ENCODE assay signal across 8 cellular contexts in the genomic region with DNA sequence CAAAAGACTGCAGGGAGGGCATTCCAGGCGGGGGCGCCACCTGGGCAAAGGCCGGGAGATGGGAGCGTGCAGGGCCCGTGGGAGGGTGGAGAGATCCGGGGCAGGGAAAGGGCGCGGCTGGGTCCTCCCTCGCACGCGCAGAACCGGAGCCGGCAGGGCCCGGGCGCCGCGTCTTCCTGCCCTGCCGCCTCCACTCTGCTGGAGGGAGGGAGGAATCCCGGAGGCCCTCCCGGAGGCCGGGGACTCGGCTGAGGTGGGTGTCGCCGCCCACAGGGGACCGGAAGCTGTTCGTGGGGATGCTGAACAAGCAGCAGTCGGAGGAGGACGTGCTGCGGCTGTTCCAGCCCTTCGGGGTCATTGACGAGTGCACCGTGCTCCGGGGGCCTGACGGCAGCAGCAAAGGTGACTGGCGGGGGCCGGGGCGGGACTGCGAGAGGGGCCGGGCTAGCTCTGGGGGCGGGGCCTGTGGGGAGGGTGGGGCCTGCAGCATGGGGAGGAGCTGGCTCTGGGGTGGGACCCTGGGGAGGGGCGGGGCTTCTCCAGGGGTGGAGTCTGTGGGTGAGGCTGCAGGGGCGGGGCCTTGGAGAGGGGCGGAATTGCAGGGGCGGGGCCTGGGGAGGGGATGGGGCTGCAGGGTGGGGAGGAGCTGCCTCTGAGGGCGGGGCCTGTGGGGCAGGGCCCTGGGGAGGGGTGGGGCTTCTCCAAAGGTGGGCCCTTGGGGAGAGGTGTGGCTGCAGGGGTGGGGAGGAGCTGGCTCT. TPM values are rescaled to one million over a fixed set of nuclear protein-coding genes. Genes with fewer than 3 reads are reported as not detected.
DNase-seq lines count a peak whose midpoint lies in the region; ATAC-seq and TF ChIP-seq lines count a peak whose summit lies in the region.

No MANE protein-coding gene starts in this region.

- peaks cover 13% of the 10 kb centered on the region for H3K27me3 Mint-ChIP-seq in CD4-positive, alpha-beta T cell

- intact Hi-C loops in CD4-positive, alpha-beta T cell (cut with DNase I, micrococcal nuclease): loop anchor here (1.0 to 10.0 kb wide), 2 partner anchors 10 to 321 kb away; no protein-coding TSS in a partner anchor

- H3K4me3 ChIP-seq in effector memory CD4-positive, alpha-beta T cell (ENCODE audit: insufficient read depth, low read depth, low read length, poor library complexity, severe bottlenecking): peak overlapping the region; percentile 62
- H3K4me3 ChIP-seq in mononuclear cell (ENCODE audit: low read length): peak overlapping the region; percentile 32

- DNase-seq in CD4-positive, alpha-beta T cell: peak; percentile 87 to 96 (median 92)
- DNase-seq in NOMO-1 (lab: John Stamatoyannopoulos, UW; ENCODE audit: unreplicated experiment in 2 of 2): peak; percentile 57 to 83
- DNase-seq in activated CD8-positive, alpha-beta memory T cell treated with anti-CD3 and anti-CD28 coated beads for 24 hours: peak; percentile 95
- peak; percentile 88 to 96 (median 88) for DNase-seq in effector memory CD4-positive, alpha-beta T cell
- DNase-seq in stimulated activated CD8-positive, alpha-beta memory T cell treated with anti-CD3 and anti-CD28 coated beads, Interleukin-4, amount 100 ng/mL, for 24 hours (ENCODE audit: low read depth): peak; percentile 77

- H3K27me3 ChIP-seq in CD4-positive, alpha-beta T cell (ENCODE audit: control insufficient read depth, insufficient read depth, low read length): peaks cover 9% of the 10 kb centered on the region
- H3K27me3 ChIP-seq in effector memory CD4-positive, alpha-beta T cell (replicated peaks; ENCODE audit: control insufficient read depth, insufficient read depth, low read length, poor library complexity, severe bottlenecking): peaks cover under 1% of the 10 kb centered on the region
- H3K27me3 ChIP-seq in mononuclear cell (ENCODE audit: insufficient read depth, low read length): peaks cover 5% of the 10 kb centered on the region

- H3K9me3 Mint-ChIP-seq in CD4-positive, alpha-beta T cell: no peaks in the 10 kb centered on the region

- H3K4me3 Mint-ChIP-seq in CD4-positive, alpha-beta T cell: peak overlapping the region; percentile 83

- no peaks in the 10 kb centered on the region for H3K36me3 ChIP-seq in effector memory CD4-positive, alpha-beta T cell (ENCODE audit: control insufficient read depth, insufficient read depth, low read length)

- CTCF ChIA-PET in CD4-positive, alpha-beta T cell (lab: Charles Lee): interaction anchor here (0.6 to 1.5 kb wide), 5 partner anchors 14 to 313 kb away, joined by 3 to 4 read pairs (median 3); no protein-coding TSS in a partner anchor

- no peaks in the 10 kb centered on the region for H3K9me3 ChIP-seq in CD4-positive, alpha-beta T cell (ENCODE audit: control insufficient read depth, low read length)
- H3K9me3 ChIP-seq in effector memory CD4-positive, alpha-beta T cell (ENCODE audit: control insufficient read depth, low read length): no peaks in the 10 kb centered on the region
- no peaks in the 10 kb centered on the region for H3K9me3 ChIP-seq in mononuclear cell (ENCODE audit: low read depth, low read length)

- H3K27ac ChIP-seq in CD4-positive, alpha-beta T cell (ENCODE audit: low read depth, low read length): no peak overlapping the region
- H3K27ac ChIP-seq in effector memory CD4-positive, alpha-beta T cell (ENCODE audit: insufficient read depth, low read length, poor library complexity, severe bottlenecking): peak overlapping the region; percentile 55

- ATAC-seq in CD4-positive, alpha-beta T cell (ENCODE audit: poor library complexity): peak; percentile 76
- ATAC-seq in HG03442 (IDR thresholded peaks at IDR 0.05; ENCODE audit: unreplicated experiment) (peak; percentile 57), HG02852 (IDR thresholded peaks at IDR 0.05; ENCODE audit: unreplicated experiment) (no peak)

- H3K27ac Mint-ChIP-seq in CD4-positive, alpha-beta T cell: peak overlapping the region; percentile 50

- POLR2A ChIA-PET in CD4-positive, alpha-beta T cell (lab: Charles Lee): interaction anchor here (0.5 to 2.5 kb wide), 6 partner anchors 9 to 487 kb away, joined by 3 to 11 read pairs (median 4); a partner anchor contains a TSS

- peaks cover 17% of the 10 kb centered on the region for H3K4me1 Mint-ChIP-seq in CD4-positive, alpha-beta T cell (ENCODE audit: low read depth)

- H3K4me1 ChIP-seq in effector memory CD4-positive, alpha-beta T cell (ENCODE audit: control insufficient read depth, insufficient read depth, low read length, poor library complexity, severe bottlenecking): peaks cover 15% of the 10 kb centered on the region
- peaks cover 8% of the 10 kb centered on the region for H3K4me1 ChIP-seq in mononuclear cell (ENCODE audit: insufficient read depth, low read length)

- TF ChIP-seq CTCF in CD4-positive, alpha-beta T cell (IDR thresholded peaks at IDR 0.05): peak; percentile 53

- H3K36me3 Mint-ChIP-seq in CD4-positive, alpha-beta T cell (ENCODE audit: low read depth): no peaks in the 10 kb centered on the region

RNA-seq across cellular contexts. Expression of a gene that starts 51.3 kb away (rescaled TPM):
- total RNA-seq in CD4-positive, alpha-beta T cell: under 1 TPM; 0.36 TPM
- total RNA-seq in mononuclear cell: not detected
